Comparison of ENCODE assay signal across 21 cellular contexts in the genomic region with DNA sequence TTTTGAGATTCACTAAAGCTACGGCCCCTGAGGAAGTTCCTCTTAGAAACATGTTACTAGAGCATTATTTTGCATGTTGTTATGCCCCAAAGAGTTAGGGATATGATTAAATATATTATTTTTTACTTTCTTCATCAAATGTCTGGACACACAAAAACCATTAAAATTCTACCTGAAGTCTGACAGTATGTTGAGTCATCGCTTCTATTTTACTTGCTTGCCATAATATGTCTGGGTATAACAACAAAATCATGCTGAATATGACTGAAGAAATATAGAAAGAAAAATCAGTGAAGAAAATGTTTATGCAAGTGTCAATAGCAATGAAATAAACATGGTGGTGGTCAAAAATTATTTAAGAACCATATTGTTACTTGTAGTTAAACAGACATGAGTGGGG.
DNase-seq lines count a peak whose midpoint lies in the region; ATAC-seq and TF ChIP-seq lines count a peak whose summit lies in the region.
"Had no signal": no experiment of that assay in that cellular context is flagged by ENCODE, and none has a peak within 500 bp of the region (broad histone marks: within the 10 kb centered on the region; RNA-seq: fewer than 3 reads in every experiment).

No MANE protein-coding gene starts in this region.

- H3K9me3 Mint-ChIP-seq in GM23338: peaks cover 14% of the 10 kb centered on the region
- peaks cover 4 to 16% of the 10 kb centered on the region in 2 donors for H3K9me3 Mint-ChIP-seq in activated naive CD4-positive, alpha-beta T cell treated with anti-CD3 and anti-CD28 coated beads, Interleukin-2, amount 50 U/mL, for 72 hours

- no peak overlapping the region for H3K4me3 Mint-ChIP-seq in GM23338
- H3K4me3 Mint-ChIP-seq: B cell; CD4-positive, alpha-beta T cell; CD8-positive, alpha-beta T cell had no signal

- no peak overlapping the region for H3K27ac Mint-ChIP-seq in GM23338
- no peak overlapping the region for H3K27ac Mint-ChIP-seq in activated naive CD4-positive, alpha-beta T cell treated with anti-CD3 and anti-CD28 coated beads, Interleukin-2, amount 50 U/mL, for 72 hours
- H3K27ac Mint-ChIP-seq: B cell; CD4-positive, alpha-beta T cell; CD8-positive, alpha-beta T cell had no signal

- H3K4me3 ChIP-seq in GM23338: no peak overlapping the region
- H3K4me3 ChIP-seq: A549; BLaER1 treated with 17β-estradiol and CSF1 and Interleukin-3, amounts not matched to agents 10 nM and 100 nM; GM12878 had no signal

- no peaks in the 10 kb centered on the region for H3K4me1 Mint-ChIP-seq in GM23338
- H3K4me1 Mint-ChIP-seq: B cell had no signal

- H3K79me2 ChIP-seq in GM23338 (replicated peaks; ENCODE audit: insufficient read depth): no peaks in the 10 kb centered on the region

- no peaks in the 10 kb centered on the region for H3K36me3 ChIP-seq in GM23338 (ENCODE audit: insufficient read depth)
- H3K36me3 ChIP-seq: BLaER1 treated with 17β-estradiol and CSF1 and Interleukin-3, amounts not matched to agents 10 nM and 100 nM had no signal

- POLR2A ChIA-PET in RWPE1 (lab: Yijun Ruan, JAX; ENCODE audit: low non-redundant PET): no interaction called here

- TF ChIP-seq CTCF in GM23338 (conservative IDR thresholded peaks at IDR 0.05; ENCODE audit: low read depth in 2 of 2) (no peak), RWPE1 (conservative IDR thresholded peaks at IDR 0.05; ENCODE audit: low read depth) (no peak), foreskin keratinocyte (conservative IDR thresholded peaks at IDR 0.05) (no peak)

- H3K4me2 ChIP-seq in GM23338: no peak overlapping the region
- H3K4me2 ChIP-seq: A549; BLaER1 treated with 17β-estradiol and CSF1 and Interleukin-3, amounts not matched to agents 10 nM and 100 nM had no signal

- H3K27me3 ChIP-seq in GM23338 (ENCODE audit: insufficient read depth) (no peaks in the 10 kb centered on the region), foreskin keratinocyte (no peaks in the 10 kb centered on the region)
- H3K27me3 ChIP-seq: BLaER1 treated with 17β-estradiol and CSF1 and Interleukin-3, amounts not matched to agents 10 nM and 100 nM had no signal

- H3K9me2 ChIP-seq in GM23338 (ENCODE audit: insufficient read depth): peaks cover 4% of the 10 kb centered on the region; the same call in 1 of the 2 replicates

- peak; percentile 6 for DNase-seq in ELR (ENCODE audit: low read depth)
- DNase-seq in GM23338 (ENCODE audit: low spot score): no peak
- peak; percentile 26 for DNase-seq in RWPE1 (ENCODE audit: low spot score)
- peak; percentile 7 to 52 for DNase-seq in foreskin keratinocyte
- DNase-seq in GM19240 (ENCODE audit: insufficient read length, low spot score): no peak
- DNase-seq in activated gamma-delta T cell treated with Interleukin-2 at 50 U/mL for 16 hours: no peak
- no peak for DNase-seq in activated naive CD4-positive, alpha-beta T cell treated with anti-CD3 and anti-CD28 coated beads, Interleukin-2, amount 50 U/mL, for 72 hours (ENCODE audit: low spot score in 2 of 2)
- DNase-seq: 8988T; AML-193; Caco-2; Calu3; CD4-positive, alpha-beta T cell; CD8-positive, alpha-beta T cell; DMS79 treated with DMSO at 0.1 percent for 48 hours; GDM1 had no signal

- no peaks in the 10 kb centered on the region for H4K20me1 ChIP-seq in GM23338 (replicated peaks; ENCODE audit: insufficient read depth)
- H4K20me1 ChIP-seq: BLaER1 treated with 17β-estradiol and CSF1 and Interleukin-3, amounts not matched to agents 10 nM and 100 nM had no signal

- H3K27ac ChIP-seq in GM23338 (ENCODE audit: low read depth) (no peak overlapping the region), RWPE1 (no peak overlapping the region), foreskin keratinocyte (no peak overlapping the region)
- H3K27ac ChIP-seq: A549; BLaER1 treated with 17β-estradiol and CSF1 and Interleukin-3, amounts not matched to agents 10 nM and 100 nM; C4-2B had no signal

- H3F3A ChIP-seq in GM23338 (replicated peaks; ENCODE audit: low read depth): no peaks in the 10 kb centered on the region

- H3K4me1 ChIP-seq in GM23338 (ENCODE audit: insufficient read depth) (no peaks in the 10 kb centered on the region), foreskin keratinocyte (no peaks in the 10 kb centered on the region)
- H3K4me1 ChIP-seq: A549; BLaER1 treated with 17β-estradiol and CSF1 and Interleukin-3, amounts not matched to agents 10 nM and 100 nM; Caco-2 had no signal

- CTCF ChIA-PET in RWPE1 (lab: Yijun Ruan, JAX): interaction anchor here (0.7 kb wide), 1 partner anchor 1901 kb away, joined by 3 read pairs; no protein-coding TSS in a partner anchor

- ATAC-seq in GM23338 (no peak), foreskin keratinocyte (no peak), HG03354 (IDR thresholded peaks at IDR 0.05; ENCODE audit: poor library complexity, severe bottlenecking, unreplicated experiment) (no peak)
- no peak for ATAC-seq in activated naive CD4-positive, alpha-beta T cell treated with anti-CD3 and anti-CD28 coated beads, Interleukin-2, amount 50 U/mL, for 72 hours
- ATAC-seq: A549; CD8-positive, alpha-beta T cell; GM12878 had no signal

- H3K27me3 Mint-ChIP-seq in GM23338 (ENCODE audit: insufficient read depth, low read depth, poor library complexity): no peaks in the 10 kb centered on the region
- H3K27me3 Mint-ChIP-seq: B cell; CD4-positive, alpha-beta T cell had no signal

- H2AFZ ChIP-seq in GM23338: 0 out of 2 replicates have a peak overlapping the region, but pooled peaks have one; percentile 64

- H3K36me3 Mint-ChIP-seq in GM23338 (ENCODE audit: low read depth): no peaks in the 10 kb centered on the region; the same call in 2 of the 3 replicates
- H3K36me3 Mint-ChIP-seq in activated naive CD4-positive, alpha-beta T cell treated with anti-CD3 and anti-CD28 coated beads, Interleukin-2, amount 50 U/mL, for 72 hours: no peaks in the 10 kb centered on the region
- H3K36me3 Mint-ChIP-seq: CD8-positive, alpha-beta T cell had no signal

TF ChIP-seq in GM23338, 12 proteins besides CTCF, POLR2A, EP300 and RAD21:
- TF ChIP-seq, protein P1, sequence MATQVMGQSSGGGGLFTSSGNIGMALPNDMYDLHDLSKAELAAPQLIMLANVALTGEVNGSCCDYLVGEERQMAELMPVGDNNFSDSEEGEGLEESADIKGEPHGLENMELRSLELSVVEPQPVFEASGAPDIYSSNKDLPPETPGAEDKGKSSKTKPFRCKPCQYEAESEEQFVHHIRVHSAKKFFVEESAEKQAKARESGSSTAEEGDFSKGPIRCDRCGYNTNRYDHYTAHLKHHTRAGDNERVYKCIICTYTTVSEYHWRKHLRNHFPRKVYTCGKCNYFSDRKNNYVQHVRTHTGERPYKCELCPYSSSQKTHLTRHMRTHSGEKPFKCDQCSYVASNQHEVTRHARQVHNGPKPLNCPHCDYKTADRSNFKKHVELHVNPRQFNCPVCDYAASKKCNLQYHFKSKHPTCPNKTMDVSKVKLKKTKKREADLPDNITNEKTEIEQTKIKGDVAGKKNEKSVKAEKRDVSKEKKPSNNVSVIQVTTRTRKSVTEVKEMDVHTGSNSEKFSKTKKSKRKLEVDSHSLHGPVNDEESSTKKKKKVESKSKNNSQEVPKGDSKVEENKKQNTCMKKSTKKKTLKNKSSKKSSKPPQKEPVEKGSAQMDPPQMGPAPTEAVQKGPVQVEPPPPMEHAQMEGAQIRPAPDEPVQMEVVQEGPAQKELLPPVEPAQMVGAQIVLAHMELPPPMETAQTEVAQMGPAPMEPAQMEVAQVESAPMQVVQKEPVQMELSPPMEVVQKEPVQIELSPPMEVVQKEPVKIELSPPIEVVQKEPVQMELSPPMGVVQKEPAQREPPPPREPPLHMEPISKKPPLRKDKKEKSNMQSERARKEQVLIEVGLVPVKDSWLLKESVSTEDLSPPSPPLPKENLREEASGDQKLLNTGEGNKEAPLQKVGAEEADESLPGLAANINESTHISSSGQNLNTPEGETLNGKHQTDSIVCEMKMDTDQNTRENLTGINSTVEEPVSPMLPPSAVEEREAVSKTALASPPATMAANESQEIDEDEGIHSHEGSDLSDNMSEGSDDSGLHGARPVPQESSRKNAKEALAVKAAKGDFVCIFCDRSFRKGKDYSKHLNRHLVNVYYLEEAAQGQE (IDR thresholded peaks at IDR 0.05; ENCODE audit: unreplicated experiment): no peak
- no peak for TF ChIP-seq EZH2phosphoT487 (IDR thresholded peaks at IDR 0.05; ENCODE audit: unreplicated experiment)

Comparison
In these comparisons a context has a peak if more than half of its experiments do, and no peak if none do; other contexts are left out.
1. DNase-seq: peak in ELR (single experiment), RWPE1 (single experiment) and foreskin keratinocyte (2 of 2); none in GM23338 (single experiment), GM19240 (single experiment), activated gamma-delta T cell treated with Interleukin-2 at 50 U/mL for 16 hours (single experiment) and activated naive CD4-positive, alpha-beta T cell treated with anti-CD3 and anti-CD28 coated beads, Interleukin-2, amount 50 U/mL, for 72 hours (0 of 2).